ENCODE assay signal across 26 cellular contexts in the genomic region with DNA sequence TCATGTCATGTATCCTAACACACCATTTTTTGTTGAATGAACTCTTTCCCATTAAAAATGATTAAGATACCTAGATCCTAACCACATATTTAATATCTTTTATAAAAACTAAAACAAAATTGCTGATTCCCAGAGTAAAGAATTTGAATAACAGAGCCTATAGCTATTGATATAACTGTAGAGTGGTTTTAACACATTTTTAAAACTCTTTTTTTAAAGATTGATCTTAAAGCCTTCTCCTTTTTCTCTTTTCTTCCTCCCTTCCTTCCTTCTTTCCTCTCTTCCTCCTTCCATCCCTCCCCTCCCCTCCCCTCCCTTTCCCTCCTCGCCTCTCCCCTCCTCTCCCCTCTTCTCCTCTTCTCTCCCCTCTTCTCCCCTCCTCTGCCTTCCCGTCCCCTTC.
A peak's percentile ranks its signal among the peaks of the same experiment; 100 is the strongest.
DNase-seq lines count a peak whose midpoint lies in the region; ATAC-seq, FAIRE-seq and TF ChIP-seq lines count a peak whose summit lies in the region.
"Had no signal": no experiment of that assay in that cellular context is flagged by ENCODE, and none has a peak within 500 bp of the region (broad histone marks: within the 10 kb centered on the region; RNA-seq: fewer than 3 reads in every experiment).

No MANE protein-coding gene starts in this region.

- no peak for ATAC-seq in HepG2
- no peak for ATAC-seq in right lobe of liver
- no peak for ATAC-seq in IMR-90 (ENCODE audit: low read depth)
- no peak for ATAC-seq in HG03139 (IDR thresholded peaks at IDR 0.05; ENCODE audit: unreplicated experiment)
- ATAC-seq: GM12878 had no signal

- no peak overlapping the region for H2BK20ac ChIP-seq in IMR-90 (ENCODE audit: low read depth, low read length)

- peak overlapping the region; percentile 47; the same call in 1 of the 2 replicates for H2AK5ac ChIP-seq in IMR-90 (ENCODE audit: low read depth, low read length)

- TF ChIP-seq EP300 in HepG2 (IDR thresholded peaks at IDR 0.05; ENCODE audit: low read depth in 2 of 2, low read length in 2 of 2) (no peak), HepG2 (CRISPR knock-in tag; IDR thresholded peaks at IDR 0.05; ENCODE audit: borderline replicate concordance) (no peak)

- no peaks in the 10 kb centered on the region for H3K79me1 ChIP-seq in IMR-90 (ENCODE audit: low read depth in 1 of 2, low read length in 2 of 2)

- intact Hi-C loops in HepG2 (cut with micrococcal nuclease; ENCODE audit: unreplicated experiment) (no loop called here), right lobe of liver (cut with DNase I) (no loop called here), IMR-90 (cut with micrococcal nuclease) (no loop called here)

- H3K4me2 ChIP-seq in HepG2 (ENCODE audit: low read depth, low read length) = no peak overlapping the region
- H3K4me2 ChIP-seq in IMR-90 (ENCODE audit: low read depth, low read length) = no peak overlapping the region
- H3K4me2 ChIP-seq: BLaER1 had no signal

- peak overlapping the region; percentile 83 for H3K18ac ChIP-seq in IMR-90 (ENCODE audit: low read depth, low read length)

- H3K56ac ChIP-seq in IMR-90 (ENCODE audit: extremely low read depth, insufficient read depth, low read length) = no peak overlapping the region

- H3K14ac ChIP-seq in IMR-90 (replicated peaks; ENCODE audit: low read depth, low read length) = no peak overlapping the region

- no peak overlapping the region for H4K91ac ChIP-seq in IMR-90 (ENCODE audit: insufficient read depth, low read depth, low read length)

- BruUV-seq in HepG2 (replicated peaks; lab: Mats Ljungman, UMichigan) = no TSS peak
- no TSS peak for BruUV-seq in IMR-90 (replicated peaks; lab: Mats Ljungman, UMichigan)

- FAIRE-seq in HepG2 (lab: Jason Lieb, UNC) = no peak
- FAIRE-seq: A204.1, GM12878, GM12892, GM18507 had no signal

- H4K5ac ChIP-seq in IMR-90 (ENCODE audit: low read depth, low read length) = no peak overlapping the region; the same call in 1 of the 2 replicates

- no peak overlapping the region for H3K4ac ChIP-seq in IMR-90 (ENCODE audit: low read depth, low read length)

- H2AK9ac ChIP-seq in IMR-90 (replicated peaks; ENCODE audit: low read depth, low read length, poor library complexity) = no peak overlapping the region

- no peak overlapping the region for H4K8ac ChIP-seq in IMR-90 (ENCODE audit: low read depth in 2 of 2, low read length in 2 of 2)

- 1% methylated on average over 2 of the region's 2 CpGs for WGBS in HepG2 (ENCODE audit: low lambda C conversion rate)
- WGBS in right lobe of liver (ENCODE audit: insufficient coverage, low coverage, low lambda C conversion rate, missing lambda C conversion rate) = 35% methylated on average over 2 of the region's 2 CpGs
- 33% methylated on average over 1 of the region's 2 CpGs; no CpG with 5 or more reads in 1 of the 2 experiments for WGBS in IMR-90 (ENCODE audit: extremely low coverage in 2 of 2, insufficient read length in 1 of 2), 2 experiments

- H3K27ac ChIP-seq in HepG2 (ENCODE audit: extremely low read length, insufficient read depth, low read length) (no peak overlapping the region), right lobe of liver (no peak overlapping the region), IMR-90 (ENCODE audit: insufficient read depth, low read length) (no peak overlapping the region)
- H3K27ac ChIP-seq: BLaER1 had no signal

- no peaks in the 10 kb centered on the region for H3K79me2 ChIP-seq in HepG2 (ENCODE audit: insufficient read depth, low read length)

- H3K23ac ChIP-seq in IMR-90 (ENCODE audit: low read depth, low read length) = no peak overlapping the region

- no peak overlapping the region for H2BK15ac ChIP-seq in IMR-90 (ENCODE audit: low read depth, low read length)

- H2BK120ac ChIP-seq in IMR-90 (ENCODE audit: low read depth, low read length) = no peak overlapping the region; the same call in 1 of the 2 replicates

- H3K9me1 ChIP-seq in IMR-90 (ENCODE audit: insufficient read depth, low read length) = no peaks in the 10 kb centered on the region

- H2BK5ac ChIP-seq in IMR-90 (ENCODE audit: low read depth, low read length, poor library complexity, severe bottlenecking) = no peak overlapping the region

- 0 out of 2 replicates have a peak, but pooled peaks cover 10% of the 10 kb centered on the region for H3K4me1 ChIP-seq in HepG2 (ENCODE audit: insufficient read depth, low read length)
- no peaks in the 10 kb centered on the region for H3K4me1 ChIP-seq in right lobe of liver
- peaks cover 2% of the 10 kb centered on the region for H3K4me1 ChIP-seq in IMR-90 (ENCODE audit: control insufficient read depth, insufficient read depth, low read length)
- H3K4me1 ChIP-seq: BE2C, BLaER1 had no signal

- no peak for DNase-seq in HepG2 (ENCODE audit: low spot score)
- no peak for DNase-seq in right lobe of liver
- DNase-seq in IMR-90 = no peak
- DNase-seq in left kidney (ENCODE audit: low read depth, low spot score) = peak; percentile 6
- DNase-seq in NCI-H1417 (lab: John Stamatoyannopoulos, UW) = no peak
- DNase-seq: 8988T; ACHN; BE2C; C1 segment of cervical spinal cord; CD4-positive, alpha-beta memory T cell; CD4-positive, CD25-positive, alpha-beta regulatory T cell; CD8-positive, alpha-beta memory T cell; COR-L47; DMS 273 treated with DMSO at 0.1 percent for 48 hours; DMS153; DMS53; DMS79; DND-41; EL; GDM1 had no signal

- H3K4me3 ChIP-seq in HepG2 (replicated peaks in 1 of 3; ENCODE audit: insufficient read depth in 1 of 3, low read depth in 2 of 3, low read length in 3 of 3) = no peak overlapping the region
- H3K4me3 ChIP-seq in right lobe of liver = no peak overlapping the region
- no peak overlapping the region for H3K4me3 ChIP-seq in IMR-90 (ENCODE audit: insufficient read depth, low read depth, low read length)
- H3K4me3 ChIP-seq: BLaER1, GM12878 had no signal

- dilution Hi-C loops in IMR-90 (cut with HindIII; ENCODE audit: low sequenced_read_pairs, unreplicated experiment) = no loop called here

- in situ Hi-C loops in HepG2 (cut with HindIII; ENCODE audit: extremely low pct_ligation_motif_present, low pct_unique_long_range_greater_than_20kb) (no loop called here), IMR-90 (cut with MboI; ENCODE audit: low sequenced_read_pairs) (no loop called here)

- POLR2A ChIA-PET in HepG2 (lab: Yijun Ruan, JAX) = no interaction called here
- POLR2A ChIA-PET in IMR-90 (lab: Charles Lee; ENCODE audit: unreplicated experiment) = no interaction called here

- no peaks in the 10 kb centered on the region for H3K9me3 ChIP-seq in HepG2 (ENCODE audit: low read length)
- H3K9me3 ChIP-seq in right lobe of liver = no peaks in the 10 kb centered on the region
- H3K9me3 ChIP-seq in IMR-90 (ENCODE audit: control insufficient read depth, insufficient read depth, low read length) = no peaks in the 10 kb centered on the region
- H3K9me3 ChIP-seq: BE2C, BLaER1 had no signal

- no peak overlapping the region for H3K9ac ChIP-seq in HepG2 (ENCODE audit: insufficient read depth, low read depth, low read length)
- H3K9ac ChIP-seq in IMR-90 (ENCODE audit: low read depth, low read length) = no peak overlapping the region
- H3K9ac ChIP-seq: BLaER1 had no signal

- TF ChIP-seq POLR2A in HepG2 (IDR thresholded peaks at IDR 0.05; ENCODE audit: insufficient read depth in 1 of 2, low read depth in 2 of 2, low read length in 2 of 2) (no peak), right lobe of liver (IDR thresholded peaks at IDR 0.05) (no peak), IMR-90 (IDR thresholded peaks at IDR 0.05; ENCODE audit: low read depth, low read length) (no peak)

- H3K27me3 ChIP-seq in HepG2 (ENCODE audit: control insufficient read depth in 1 of 2, insufficient read depth in 2 of 2, low read length in 2 of 2) = no peaks in the 10 kb centered on the region
- no peaks in the 10 kb centered on the region for H3K27me3 ChIP-seq in right lobe of liver
- no peaks in the 10 kb centered on the region for H3K27me3 ChIP-seq in IMR-90 (ENCODE audit: control insufficient read depth, insufficient read depth, low read length)
- H3K27me3 ChIP-seq: BE2C, BLaER1 had no signal

- TF ChIP-seq CTCF in HepG2 (CRISPR knock-in tag; IDR thresholded peaks at IDR 0.05) (no peak), right lobe of liver (IDR thresholded peaks at IDR 0.05) (no peak), IMR-90 (conservative IDR thresholded peaks at IDR 0.05; ENCODE audit: low read depth, low read length) (no peak)

- TF ChIP-seq RAD21 in HepG2 (CRISPR knock-in tag; IDR thresholded peaks at IDR 0.05) (no peak), IMR-90 (IDR thresholded peaks at IDR 0.05; ENCODE audit: low read length) (no peak)

- H2AFZ ChIP-seq in HepG2 (ENCODE audit: low read length) (no peak overlapping the region), IMR-90 (replicated peaks; ENCODE audit: low read length, poor library complexity) (no peak overlapping the region)

- CTCF ChIA-PET in HepG2 (lab: Yijun Ruan, JAX; ENCODE audit: low intra/inter-chr PET ratio, low total read pairs) = no interaction called here
- CTCF ChIA-PET in IMR-90 (lab: Yijun Ruan, JAX) = no interaction called here

- H3K36me3 ChIP-seq in HepG2 (replicated peaks in 1 of 2; ENCODE audit: control insufficient read depth in 1 of 2, insufficient read depth in 2 of 2, low read length in 2 of 2) = no peaks in the 10 kb centered on the region
- H3K36me3 ChIP-seq in right lobe of liver = no peaks in the 10 kb centered on the region
- no peaks in the 10 kb centered on the region for H3K36me3 ChIP-seq in IMR-90 (ENCODE audit: control insufficient read depth, insufficient read depth, low read length)
- H3K36me3 ChIP-seq: BE2C, BLaER1 had no signal

- H4K20me1 ChIP-seq in HepG2 (ENCODE audit: insufficient read depth, low read length) (no peaks in the 10 kb centered on the region), IMR-90 (ENCODE audit: insufficient read depth, low read length) (no peaks in the 10 kb centered on the region)
- H4K20me1 ChIP-seq: BLaER1 had no signal

TF ChIP-seq in HepG2, 621 proteins besides CTCF, POLR2A, EP300 and RAD21 (continues in another document):
- TF ChIP-seq HNRNPK (IDR thresholded peaks at IDR 0.05; ENCODE audit: low read depth, low read length, poor library complexity, severe bottlenecking) = peak; percentile 70

TF ChIP-seq in IMR-90, 13 proteins besides CTCF, POLR2A, EP300 and RAD21 (continues in another document):
- TF ChIP-seq NFE2L2 (IDR thresholded peaks at IDR 0.05; ENCODE audit: low read depth, low read length) (no peak), BHLHE40 (IDR thresholded peaks at IDR 0.05; ENCODE audit: low read depth, low read length) (no peak), CEBPB (IDR thresholded peaks at IDR 0.05; ENCODE audit: low read depth, low read length) (no peak), RFX5 (IDR thresholded peaks at IDR 0.05; ENCODE audit: low read depth, low read length) (no peak)
- TF ChIP-seq, protein P1, sequence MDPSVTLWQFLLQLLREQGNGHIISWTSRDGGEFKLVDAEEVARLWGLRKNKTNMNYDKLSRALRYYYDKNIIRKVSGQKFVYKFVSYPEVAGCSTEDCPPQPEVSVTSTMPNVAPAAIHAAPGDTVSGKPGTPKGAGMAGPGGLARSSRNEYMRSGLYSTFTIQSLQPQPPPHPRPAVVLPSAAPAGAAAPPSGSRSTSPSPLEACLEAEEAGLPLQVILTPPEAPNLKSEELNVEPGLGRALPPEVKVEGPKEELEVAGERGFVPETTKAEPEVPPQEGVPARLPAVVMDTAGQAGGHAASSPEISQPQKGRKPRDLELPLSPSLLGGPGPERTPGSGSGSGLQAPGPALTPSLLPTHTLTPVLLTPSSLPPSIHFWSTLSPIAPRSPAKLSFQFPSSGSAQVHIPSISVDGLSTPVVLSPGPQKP (IDR thresholded peaks at IDR 0.05; ENCODE audit: borderline replicate concordance, low read depth, low read length) = no peak
